Comparison of ENCODE assay signal across 15 cellular contexts in the genomic region with DNA sequence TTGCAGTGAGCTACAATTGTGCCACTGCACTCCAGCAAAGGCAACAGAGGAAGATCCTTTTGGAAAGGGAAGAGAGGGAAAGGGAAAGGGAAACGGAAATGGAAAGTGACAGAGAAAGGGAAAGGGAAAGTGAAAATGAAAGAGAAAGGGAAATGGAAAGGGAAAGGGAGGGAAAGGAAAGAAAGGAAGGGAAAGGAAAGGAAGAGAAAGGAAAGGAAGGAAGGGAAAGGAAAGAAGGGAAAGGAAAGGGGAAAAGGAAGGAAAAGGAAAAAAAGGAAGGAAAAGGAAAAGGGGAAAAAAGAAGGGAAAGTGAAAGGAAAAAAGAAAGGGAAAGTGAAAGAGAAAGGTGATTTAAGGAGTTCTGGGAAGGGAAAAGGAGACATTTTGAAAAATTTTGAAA. TPM values are rescaled to one million over a fixed set of nuclear protein-coding genes. Genes with fewer than 3 reads are reported as not detected.
A peak's percentile ranks its signal among the peaks of the same experiment; 100 is the strongest.
DNase-seq lines count a peak whose midpoint lies in the region; ATAC-seq, FAIRE-seq and TF ChIP-seq lines count a peak whose summit lies in the region.
"Had no signal": no experiment of that assay in that cellular context is flagged by ENCODE, and none has a peak within 500 bp of the region (broad histone marks: within the 10 kb centered on the region; RNA-seq: fewer than 3 reads in every experiment).

No MANE protein-coding gene starts in this region.

- no peaks in the 10 kb centered on the region for H3K36me3 Mint-ChIP-seq in MCF 10A (ENCODE audit: insufficient read depth, unreplicated experiment)
- H3K36me3 Mint-ChIP-seq in dendritic cell treated with granulocyte-macrophage colony-stimulating factor and Interleukin-4, amounts not matched to agents 40 ng/mL and 50 ng/mL, for 4 days (ENCODE audit: low read depth), result peaks cover 33% of the 10 kb centered on the region

- H3K27ac ChIP-seq in mammary epithelial cell (ENCODE audit: insufficient read depth, low read depth, low read length), result no peak overlapping the region
- H3K27ac ChIP-seq in RWPE1, result peak overlapping the region; percentile 53
- peak overlapping the region in 3 of 4 donors; percentile 8 to 65 (median 35) for H3K27ac ChIP-seq in upper lobe of left lung
- H3K27ac ChIP-seq: vagina had no signal

- no peaks in the 10 kb centered on the region for H3K27me3 ChIP-seq in mammary epithelial cell (ENCODE audit: insufficient read depth, low read length)
- H3K27me3 ChIP-seq in upper lobe of left lung, result no peaks in the 10 kb centered on the region
- H3K27me3 ChIP-seq: vagina had no signal

- peaks cover 23% of the 10 kb centered on the region for H3K79me2 ChIP-seq in mammary epithelial cell (ENCODE audit: insufficient read depth, low read length)

- no peak overlapping the region for H3K4me2 ChIP-seq in mammary epithelial cell (ENCODE audit: insufficient read depth, low read depth, low read length)

- no peak for TF ChIP-seq POLR2A in upper lobe of left lung (IDR thresholded peaks at IDR 0.05)

- no peak overlapping the region for H3K9ac ChIP-seq in mammary epithelial cell (ENCODE audit: insufficient read depth, low read length)

- TF ChIP-seq EP300 in upper lobe of left lung (IDR thresholded peaks at IDR 0.05), result no peak

- H3K9me3 ChIP-seq in mammary epithelial cell (replicated peaks; ENCODE audit: insufficient read depth, low read length) (no peaks in the 10 kb centered on the region), upper lobe of left lung (no peaks in the 10 kb centered on the region)
- H3K9me3 ChIP-seq: vagina had no signal

- in situ Hi-C loops in mammary epithelial cell (cut with MboI; ENCODE audit: low sequenced_read_pairs in 2 of 2), result loop anchor here in 1 of 2 donors (10.0 kb wide), 1 partner anchor 123 kb away; the partner anchor contains the start of gene UBN2

- no peak for DNase-seq in MCF 10A (ENCODE audit: unreplicated experiment)
- no peak for DNase-seq in mammary epithelial cell
- no peak for DNase-seq in RWPE1 (ENCODE audit: low spot score)
- DNase-seq in upper lobe of left lung, result no peak
- no peak for DNase-seq in frontal cortex (ENCODE audit: low spot score in 2 of 2)
- DNase-seq: GOT3, Kasumi-1, NCI-H1694 treated with DMSO at 0.1 percent for 48 hours had no signal

- H3K4me3 Mint-ChIP-seq in MCF 10A (ENCODE audit: unreplicated experiment), result no peak overlapping the region
- no peak overlapping the region for H3K4me3 Mint-ChIP-seq in dendritic cell treated with granulocyte-macrophage colony-stimulating factor and Interleukin-4, amounts not matched to agents 40 ng/mL and 50 ng/mL, for 4 days

- dilution Hi-C loops in mammary epithelial cell (cut with HindIII; ENCODE audit: low sequenced_read_pairs), result no loop called here

- POLR2A ChIA-PET in MCF 10A (lab: Yijun Ruan, JAX) (no interaction called here), RWPE1 (lab: Yijun Ruan, JAX; ENCODE audit: low non-redundant PET) (no interaction called here)

- TF ChIP-seq CTCF in MCF 10A (IDR thresholded peaks at IDR 0.05; ENCODE audit: unreplicated experiment) (no peak), mammary epithelial cell (conservative IDR thresholded peaks at IDR 0.05 in 1 of 2, IDR thresholded peaks at IDR 0.05 in 1 of 2; ENCODE audit: extremely low read depth in 1 of 2, insufficient read depth in 1 of 2, low read depth in 1 of 2, low read length in 2 of 2) (no peak), RWPE1 (conservative IDR thresholded peaks at IDR 0.05; ENCODE audit: low read depth) (no peak), upper lobe of left lung (IDR thresholded peaks at IDR 0.05) (no peak)

- FAIRE-seq in frontal cortex (lab: Jason Lieb, UNC), result no peak
- FAIRE-seq: endometrium, keratinocyte had no signal

- H3K36me3 ChIP-seq in mammary epithelial cell (ENCODE audit: insufficient read depth, low read length), result no peaks in the 10 kb centered on the region
- no peaks in the 10 kb centered on the region for H3K36me3 ChIP-seq in upper lobe of left lung
- H3K36me3 ChIP-seq: vagina had no signal

- CTCF ChIA-PET in MCF 10A (lab: Yijun Ruan, JAX) (interaction anchor here (0.6 kb wide), 1 partner anchor 33 kb away, joined by 3 read pairs; no protein-coding TSS in a partner anchor), mammary epithelial cell (lab: Charles Lee; ENCODE audit: low non-redundant PET) (no interaction called here), RWPE1 (lab: Yijun Ruan, JAX) (no interaction called here)

- peaks cover 9% of the 10 kb centered on the region for H3K9me3 Mint-ChIP-seq in MCF 10A (ENCODE audit: unreplicated experiment)
- H3K9me3 Mint-ChIP-seq in dendritic cell treated with granulocyte-macrophage colony-stimulating factor and Interleukin-4, amounts not matched to agents 40 ng/mL and 50 ng/mL, for 4 days, result peaks cover 10% of the 10 kb centered on the region

- H3K4me1 Mint-ChIP-seq in MCF 10A (ENCODE audit: insufficient read depth, unreplicated experiment), result peaks cover 27% of the 10 kb centered on the region
- peaks cover 19% of the 10 kb centered on the region for H3K4me1 Mint-ChIP-seq in dendritic cell treated with granulocyte-macrophage colony-stimulating factor and Interleukin-4, amounts not matched to agents 40 ng/mL and 50 ng/mL, for 4 days (ENCODE audit: low read depth)

- intact Hi-C loops in MCF 10A (cut with micrococcal nuclease) (no loop called here), mammary epithelial cell (cut with micrococcal nuclease) (no loop called here)
- intact Hi-C loops in dendritic cell treated with granulocyte-macrophage colony-stimulating factor and Interleukin-4, amounts not matched to agents 40 ng/mL and 50 ng/mL, for 4 days (cut with micrococcal nuclease), result no loop called here

- H4K20me1 ChIP-seq in mammary epithelial cell (ENCODE audit: insufficient read depth, low read length), result no peaks in the 10 kb centered on the region

- H3K27me3 Mint-ChIP-seq in MCF 10A (ENCODE audit: insufficient read depth, unreplicated experiment), result no peaks in the 10 kb centered on the region
- no peaks in the 10 kb centered on the region for H3K27me3 Mint-ChIP-seq in dendritic cell treated with granulocyte-macrophage colony-stimulating factor and Interleukin-4, amounts not matched to agents 40 ng/mL and 50 ng/mL, for 4 days

- no peak overlapping the region for H2AFZ ChIP-seq in mammary epithelial cell (ENCODE audit: low read depth, low read length)

- H3K4me1 ChIP-seq in mammary epithelial cell (ENCODE audit: insufficient read depth, low read length) (peaks cover 18% of the 10 kb centered on the region), upper lobe of left lung (peaks cover 0 to 11% (median 8%) of the 10 kb centered on the region in 4 donors)

- ATAC-seq in upper lobe of left lung (ENCODE audit: low FRiP score in 2 of 2) (no peak), HG02840 (IDR thresholded peaks at IDR 0.05; ENCODE audit: low FRiP score, unreplicated experiment) (no peak), GM19328 (IDR thresholded peaks at IDR 0.05; ENCODE audit: unreplicated experiment) (no peak)
- ATAC-seq: Right ventricle myocardium inferior had no signal

- H3K4me3 ChIP-seq in mammary epithelial cell (replicated peaks in 1 of 3; ENCODE audit: insufficient read depth in 1 of 3, low read depth in 2 of 3, low read length in 3 of 3) (no peak overlapping the region), upper lobe of left lung (no peak overlapping the region)
- H3K4me3 ChIP-seq: vagina had no signal

- BruUV-seq in MCF 10A (replicated peaks; lab: Mats Ljungman, UMichigan) (no TSS peak), mammary epithelial cell (replicated peaks; lab: Mats Ljungman, UMichigan) (no TSS peak)

- H3K27ac Mint-ChIP-seq in MCF 10A (ENCODE audit: low read depth, unreplicated experiment), result peak overlapping the region; percentile 79
- peak overlapping the region; percentile 13 for H3K27ac Mint-ChIP-seq in dendritic cell treated with granulocyte-macrophage colony-stimulating factor and Interleukin-4, amounts not matched to agents 40 ng/mL and 50 ng/mL, for 4 days

- 91% methylated on average over 1 of the region's 1 CpG for WGBS in mammary epithelial cell (ENCODE audit: low coverage, missing lambda C conversion rate)
- WGBS in upper lobe of left lung, 2 donors, result 82 to 93% methylated on average over 1 of the region's 1 CpG

RNA-seq across cellular contexts. Expression of gene ZC3HAV1, which starts 2.4 kb away (rescaled TPM):
- total RNA-seq in MCF 10A (2022) (14.2 and 25.7 TPM in 2 replicates), mammary epithelial cell (10 to 100 TPM; 23.6 to 50.5 TPM), upper lobe of left lung (10 to 100 TPM; 30.2 to 47.6 (median 33.5) TPM), frontal cortex (4.1 TPM)
- 24.2 TPM for polyA plus RNA-seq in mammary epithelial cell
- polyA minus RNA-seq in mammary epithelial cell, result 35.7 TPM
